Comparison of ENCODE assay signal across 2 cellular contexts in genomic region chr2:74572178-74572925, GRCh38.
TF ChIP-seq lines count a peak whose summit lies in the region.

No MANE protein-coding gene starts in this region.

TF ChIP-seq in GM23338, 12 proteins besides CTCF, POLR2A, EP300 and RAD21 (continued from another document):
- TF ChIP-seq ZNF462 (CRISPR knock-in tag; IDR thresholded peaks at IDR 0.05), result no peak
- no peak for TF ChIP-seq CREB1 (CRISPR knock-in tag; IDR thresholded peaks at IDR 0.05; ENCODE audit: low read depth)
- no peak for TF ChIP-seq STAT1 (IDR thresholded peaks at IDR 0.05; ENCODE audit: unreplicated experiment)
- TF ChIP-seq EZH2 (IDR thresholded peaks at IDR 0.05; ENCODE audit: low read depth, unreplicated experiment), result no peak

TF ChIP-seq in SK-N-SH treated with all-trans-retinoic acid at 6 μM for 48 hours, 23 proteins besides CTCF, POLR2A, EP300 and RAD21 (continued from another document):
- no peak for TF ChIP-seq POU6F1 (CRISPR knock-in tag; IDR thresholded peaks at IDR 0.05; ENCODE audit: borderline replicate concordance, low read depth)
TF ChIP-seq in SK-N-SH treated with all-trans-retinoic acid at 6 μM for 48 hours: peak in this region for 0.
